In the genomic region with DNA sequence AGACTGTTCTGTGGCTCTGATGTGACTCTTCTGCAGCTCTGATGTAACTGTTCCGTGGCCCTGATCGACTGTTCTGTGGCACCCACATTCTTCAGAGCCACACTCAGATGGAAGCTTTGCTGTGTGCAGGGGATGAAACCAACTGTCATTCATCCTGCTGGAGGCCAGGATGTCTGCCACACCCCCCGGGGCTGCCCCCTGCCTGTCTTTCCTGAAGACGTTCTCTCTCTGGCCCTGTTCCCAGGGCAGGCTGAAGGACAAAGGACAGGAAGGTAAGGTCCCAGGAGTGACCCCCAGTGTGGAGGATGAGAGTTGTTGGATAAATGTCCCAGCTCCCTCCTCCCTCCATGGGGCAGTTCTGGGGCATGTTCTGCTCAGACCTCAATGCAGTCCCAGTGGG, we compare ENCODE assay signal across 19 cellular contexts. TPM values are rescaled to one million over a fixed set of nuclear protein-coding genes. Genes with fewer than 3 reads are reported as not detected.
"Had no signal": no experiment of that assay in that cellular context is flagged by ENCODE, and none has a peak within 500 bp of the region (broad histone marks: within the 10 kb centered on the region; RNA-seq: fewer than 3 reads in every experiment).

No MANE protein-coding gene starts in this region.

- ATAC-seq: activated CD8-positive, alpha-beta memory T cell treated with anti-CD3 and anti-CD28 coated beads, Interleukin-2, amount 10 ng/mL, durations not matched to agents 7 days and 5 days; left lung; sciatic nerve had no signal

- H3K4me1 ChIP-seq: breast epithelium, prostate gland had no signal

- H3K36me3 ChIP-seq: breast epithelium, left lung, neutrophil, prostate gland had no signal

- DNase-seq: activated CD4-positive, alpha-beta T cell treated with anti-CD3 and anti-CD28 coated beads, Interleukin-2, amount 50 U/mL, for 48 hours; activated CD4-positive, CD25-positive, alpha-beta regulatory T cell treated with anti-CD3 and anti-CD28 coated beads, Interleukin-2, amount 50 U/mL, for 72 hours; activated CD8-positive, alpha-beta memory T cell treated with anti-CD3 and anti-CD28 coated beads, Interleukin-2, amount 10 ng/mL, durations not matched to agents 7 days and 5 days; activated effector memory CD4-positive, alpha-beta T cell treated with anti-CD3 and anti-CD28 coated beads, Interleukin-2, amount 50 U/mL, for 16 hours; activated naive CD8-positive, alpha-beta T cell treated with anti-CD3 and anti-CD28 coated beads for 36 hours; activated T-cell treated with anti-CD3 and anti-CD28 coated beads, Interleukin-2, amount 50 U/mL, for 24 hours; endodermal cell; erythroblast; glutamatergic neuron; stimulated activated CD4-positive, alpha-beta T cell treated with anti-CD3 and anti-CD28 coated beads, Interleukin-12 subunit alpha, Interleukin-12 subunit beta, amount 100 ng/mL, for 4 hours; stimulated activated naive CD4-positive, alpha-beta T cell treated with Interleukin-2 at 50 U/mL for 16 hours; trophoblast cell had no signal

- H3K9me3 ChIP-seq: breast epithelium, left lung, neutrophil, prostate gland had no signal

- H3K4me3 ChIP-seq: breast epithelium, left lung, prostate gland had no signal

- H3K27ac ChIP-seq: left lung, neutrophil, prostate gland had no signal

- H3K27me3 ChIP-seq: breast epithelium, left lung, neutrophil had no signal

RNA-seq across cellular contexts. Expression of a gene that starts 29.4 kb away (rescaled TPM):
- total RNA-seq: activated naive CD8-positive, alpha-beta T cell treated with anti-CD3 and anti-CD28 coated beads for 36 hours; breast epithelium; dermis microvascular lymphatic vessel endothelial cell; mesenteric fat pad; sciatic nerve had no signal
